In genomic region chr1:27416387-27417111, GRCh38 we compare ENCODE assay signal across 8 cellular contexts. TPM values are rescaled to one million over a fixed set of nuclear protein-coding genes. Genes with fewer than 3 reads are reported as not detected.
DNase-seq lines count a peak whose midpoint lies in the region; ATAC-seq and TF ChIP-seq lines count a peak whose summit lies in the region.

No MANE protein-coding gene starts in this region.

- no peaks in the 10 kb centered on the region for H3K9me3 ChIP-seq in colonic mucosa
- no peaks in the 10 kb centered on the region for H3K9me3 ChIP-seq in tibial artery

- H3K27me3 Mint-ChIP-seq in mesothelial cell of epicardium (ENCODE audit: low read depth), result no peaks in the 10 kb centered on the region

- DNase-seq in GDM1 (lab: John Stamatoyannopoulos, UW), result peak; percentile 56
- DNase-seq in NCI-H1105 (lab: John Stamatoyannopoulos, UW), result peak; percentile 66
- DNase-seq in UCSD-AML1 (lab: John Stamatoyannopoulos, UW; ENCODE audit: unreplicated experiment), result peak; percentile 47
- peak; percentile 56 for DNase-seq in colonic mucosa
- DNase-seq in mesothelial cell of epicardium (ENCODE audit: low spot score in 2 of 2, unreplicated experiment in 2 of 2), result no peak
- DNase-seq in tibial artery, result no peak

- H3K4me1 ChIP-seq in colonic mucosa (no peaks in the 10 kb centered on the region), tibial artery (peaks cover 8 to 62% (median 45%) of the 10 kb centered on the region in 4 donors)

- no peak overlapping the region for H3K27ac Mint-ChIP-seq in mesothelial cell of epicardium

- no peaks in the 10 kb centered on the region for H3K9me3 Mint-ChIP-seq in mesothelial cell of epicardium

- TF ChIP-seq CTCF in 22Rv1 (IDR thresholded peaks at IDR 0.05) (peak; percentile 78), colonic mucosa (IDR thresholded peaks at IDR 0.05) (peak; percentile 64), mesothelial cell of epicardium (IDR thresholded peaks at IDR 0.05; ENCODE audit: unreplicated experiment) (peak; percentile 39), tibial artery (IDR thresholded peaks at IDR 0.05) (peak; percentile 40 to 46)

- H3K27me3 ChIP-seq in colonic mucosa, result no peaks in the 10 kb centered on the region
- H3K27me3 ChIP-seq in tibial artery, result no peaks in the 10 kb centered on the region

- peaks cover 18% of the 10 kb centered on the region for H3K36me3 ChIP-seq in colonic mucosa
- H3K36me3 ChIP-seq in tibial artery, result peaks cover 62 to 66% (median 63%) of the 10 kb centered on the region in 3 donors

- intact Hi-C loops in colonic mucosa (cut with DNase I), result loop anchor here (5.0 kb wide), 2 partner anchors 56 to 191 kb away; no protein-coding TSS in a partner anchor
- intact Hi-C loops in tibial artery (cut with DNase I; ENCODE audit: low total_unique reads), result loop anchor here (5.0 kb wide), 1 partner anchor 186 kb away; the partner anchor contains the start of gene AHDC1

- H3K4me3 ChIP-seq in colonic mucosa (no peak overlapping the region), tibial artery (no peak overlapping the region)

- H3K9ac ChIP-seq in colonic mucosa (ENCODE audit: low read depth in 2 of 2, low read length in 2 of 2), result no peak overlapping the region

- peaks cover 30% of the 10 kb centered on the region for H3K36me3 Mint-ChIP-seq in mesothelial cell of epicardium

- no peak for ATAC-seq in GM21723 (IDR thresholded peaks at IDR 0.05; ENCODE audit: unreplicated experiment)

- H3K4me3 Mint-ChIP-seq in mesothelial cell of epicardium, result no peak overlapping the region

- H3K27ac ChIP-seq in 22Rv1, result no peak overlapping the region
- no peak overlapping the region for H3K27ac ChIP-seq in colonic mucosa
- peak overlapping the region; percentile 78 to 81 for H3K27ac ChIP-seq in tibial artery

- H3K4me1 Mint-ChIP-seq in mesothelial cell of epicardium, result peaks cover 22% of the 10 kb centered on the region

RNA-seq across cellular contexts. Expression of gene GPR3, which starts 24.1 kb away (rescaled TPM):
- total RNA-seq in colonic mucosa, result under 1 TPM; 0.32 to 0.49 TPM
- total RNA-seq in mesothelial cell of epicardium, result 1.7 to 2.3 TPM (median 1.7 TPM) in 3 replicates

RNA-seq across cellular contexts. Expression of gene CD164L2, which starts 33.4 kb away (rescaled TPM):
- total RNA-seq in colonic mucosa (1 to 10 TPM in 1 of 2 donors, under 1 TPM in 1; 0.69 to 1.7 TPM), mesothelial cell of epicardium (0.45 to 1.3 TPM (median 0.61 TPM) in 3 replicates)

RNA-seq across cellular contexts. Expression of gene FCN3, which starts 41.9 kb away (rescaled TPM):
- total RNA-seq in colonic mucosa, result 1 to 10 TPM in 1 of 2 donors, under 1 TPM in 1; 0.42 to 1.5 TPM
- 0.22 to 0.24 TPM in 2 of 3 replicates, not detected in the other for total RNA-seq in mesothelial cell of epicardium

RNA-seq across cellular contexts. Expression of gene MAP3K6, which starts 49.8 kb away (rescaled TPM):
- total RNA-seq in colonic mucosa, result 10 to 100 TPM; 21.7 to 41.0 TPM
- 10.3 to 13.7 TPM (median 11.8 TPM) in 3 replicates for total RNA-seq in mesothelial cell of epicardium

Comparison
In these comparisons a context has a peak if more than half of its experiments do, and no peak if none do; other contexts are left out.
1. H3K27ac ChIP-seq: peak in tibial artery (2 of 2); none in 22Rv1 (single experiment) and colonic mucosa (single experiment).
2. DNase-seq: peak in GDM1 (single experiment), NCI-H1105 (single experiment), UCSD-AML1 (single experiment) and colonic mucosa (single experiment); none in mesothelial cell of epicardium (0 of 2) and tibial artery (0 of 2).
3. Peak in every context shown above with its lines, with median percentiles within 50 percentile points of each other: CTCF ChIP-seq.